ENCODE assay signal across 10 cellular contexts in genomic region chr14:40452674-40453073, GRCh38.
"Had no signal": no experiment of that assay in that cellular context is flagged by ENCODE, and none has a peak within 500 bp of the region (broad histone marks: within the 10 kb centered on the region; RNA-seq: fewer than 3 reads in every experiment).

No MANE protein-coding gene starts in this region.

- H3K9me3 ChIP-seq: HAP-1 had no signal

- H3K9ac ChIP-seq: KMS-11 had no signal

- H3K9me3 Mint-ChIP-seq: IgD-negative memory B cell had no signal

- ATAC-seq: GM23338, HCT116 had no signal

- H3K36me3 ChIP-seq: HAP-1 had no signal

- H3K4me3 ChIP-seq: GM23338, HAP-1 had no signal

- H3K4me2 ChIP-seq: GM23338, KMS-11 had no signal

- H3K27ac ChIP-seq: HL-60, KMS-11 had no signal

- H3K27me3 Mint-ChIP-seq: IgD-negative memory B cell had no signal

- DNase-seq: HFFc6, KBM-7 had no signal

- H3K4me3 Mint-ChIP-seq: GM23338, HFFc6, IgD-negative memory B cell had no signal

- FAIRE-seq: H1, H54 had no signal

- H3K4me1 Mint-ChIP-seq: GM23338, IgD-negative memory B cell had no signal

- H3K36me3 Mint-ChIP-seq: IgD-negative memory B cell had no signal

- H3K27ac Mint-ChIP-seq: GM23338, HFFc6, IgD-negative memory B cell had no signal

- H3K4me1 ChIP-seq: HAP-1 had no signal

- H2AFZ ChIP-seq: GM23338 had no signal
